Comparison of ENCODE assay signal across 29 cellular contexts in genomic region chr5:171899792-171900191, GRCh38.
"Had no signal": no experiment of that assay in that cellular context is flagged by ENCODE, and none has a peak within 500 bp of the region (broad histone marks: within the 10 kb centered on the region; RNA-seq: fewer than 3 reads in every experiment).

No MANE protein-coding gene starts in this region.

- H3K4me1 ChIP-seq: ascending aorta, parathyroid adenoma, psoas muscle, sigmoid colon had no signal

- H3K4me3 ChIP-seq: ascending aorta, heart right ventricle, psoas muscle, sigmoid colon had no signal

- H3K9me3 Mint-ChIP-seq: activated naive CD8-positive, alpha-beta T cell treated with anti-CD3 and anti-CD28 coated beads, Interleukin-2, amount 10 ng/mL, durations not matched to agents 7 days and 5 days; activated T-cell treated with anti-CD3 and anti-CD28 coated beads, Interleukin-2, amount 50 U/mL, for 72 hours; dendritic cell treated with granulocyte-macrophage colony-stimulating factor and Interleukin-4, amounts not matched to agents 40 ng/mL and 50 ng/mL, for 4 days; endodermal cell; naive thymus-derived CD4-positive, alpha-beta T cell; stimulated activated memory B cell treated with anti-CD40 and anti-IgM and Interleukin-4, amounts not matched to agents 10 μg/mL and 1 μg/mL and 100 μg/mL, for 72 hours; stimulated activated naive CD8-positive, alpha-beta T cell treated with anti-CD3 and anti-CD28 coated beads, Interleukin-15, amount 100 ng/mL, for 72 hours; T-helper 2 cell treated with Interferon-gamma antibody and Interleukin-4, amounts not matched to agents 5 μg/mL and 100 μg/mL, for 36 hours had no signal

- H2AFZ ChIP-seq: parathyroid adenoma had no signal

- H3K36me3 ChIP-seq: brain microvascular endothelial cell had no signal

- H3K27ac ChIP-seq: ascending aorta, brain microvascular endothelial cell, heart right ventricle, parathyroid adenoma, psoas muscle, sigmoid colon had no signal

- H3K9ac ChIP-seq: parathyroid adenoma had no signal

- DNase-seq: activated CD4-positive, alpha-beta T cell treated with anti-CD3 and anti-CD28 coated beads for 36 hours; activated CD4-positive, alpha-beta T cell treated with anti-CD3 and anti-CD28 coated beads, Interleukin-2, amount 50 U/mL, for 4 hours; activated CD4-positive, CD25-positive, alpha-beta regulatory T cell; activated effector memory CD4-positive, alpha-beta T cell treated with Interleukin-2 at 50 U/mL for 16 hours; activated naive CD4-positive, alpha-beta T cell treated with Interleukin-2 at 50 U/mL for 16 hours; activated naive CD8-positive, alpha-beta T cell treated with anti-CD3 and anti-CD28 coated beads, Interleukin-2, amount 10 ng/mL, durations not matched to agents 7 days and 5 days; activated T-cell treated with anti-CD3 and anti-CD28 coated beads for 4 hours; activated T-cell treated with anti-CD3 and anti-CD28 coated beads, Interleukin-2, amount 50 U/mL, for 72 hours; brain microvascular endothelial cell; caudate nucleus; endodermal cell; foreskin fibroblast; heart right ventricle; left ventricle myocardium superior; midbrain; naive thymus-derived CD4-positive, alpha-beta T cell; occipital lobe; psoas muscle; sigmoid colon; small intestine; stimulated activated CD4-positive, alpha-beta T cell treated with anti-CD3 and anti-CD28 coated beads, Interleukin-4, amount 100 ng/mL, for 24 hours; stimulated activated naive CD8-positive, alpha-beta T cell treated with anti-CD3 and anti-CD28 coated beads, Interleukin-15, amount 100 ng/mL, for 72 hours; substantia nigra had no signal

- H3K9me3 ChIP-seq: ascending aorta, heart right ventricle, psoas muscle, sigmoid colon had no signal

- H3K27ac Mint-ChIP-seq: activated CD4-positive, alpha-beta T cell treated with anti-CD3 and anti-CD28 coated beads for 36 hours; activated naive CD8-positive, alpha-beta T cell treated with anti-CD3 and anti-CD28 coated beads, Interleukin-2, amount 10 ng/mL, durations not matched to agents 7 days and 5 days; activated T-cell treated with anti-CD3 and anti-CD28 coated beads, Interleukin-2, amount 50 U/mL, for 72 hours; dendritic cell treated with granulocyte-macrophage colony-stimulating factor and Interleukin-4, amounts not matched to agents 40 ng/mL and 50 ng/mL, for 4 days; endodermal cell; naive thymus-derived CD4-positive, alpha-beta T cell; stimulated activated memory B cell treated with anti-CD40 and anti-IgM and Interleukin-4, amounts not matched to agents 10 μg/mL and 1 μg/mL and 100 μg/mL, for 72 hours; T-helper 2 cell treated with Interferon-gamma antibody and Interleukin-4, amounts not matched to agents 5 μg/mL and 100 μg/mL, for 36 hours had no signal

- H3K27me3 Mint-ChIP-seq: activated CD4-positive, alpha-beta T cell treated with anti-CD3 and anti-CD28 coated beads for 36 hours; activated naive CD8-positive, alpha-beta T cell treated with anti-CD3 and anti-CD28 coated beads, Interleukin-2, amount 10 ng/mL, durations not matched to agents 7 days and 5 days; dendritic cell treated with granulocyte-macrophage colony-stimulating factor and Interleukin-4, amounts not matched to agents 40 ng/mL and 50 ng/mL, for 4 days; naive thymus-derived CD4-positive, alpha-beta T cell; stimulated activated memory B cell treated with anti-CD40 and anti-IgM and Interleukin-4, amounts not matched to agents 10 μg/mL and 1 μg/mL and 100 μg/mL, for 72 hours; stimulated activated naive CD8-positive, alpha-beta T cell treated with anti-CD3 and anti-CD28 coated beads, Interleukin-15, amount 100 ng/mL, for 72 hours had no signal

- H3K4me3 Mint-ChIP-seq: activated CD4-positive, alpha-beta T cell treated with anti-CD3 and anti-CD28 coated beads for 36 hours; activated naive CD8-positive, alpha-beta T cell treated with anti-CD3 and anti-CD28 coated beads, Interleukin-2, amount 10 ng/mL, durations not matched to agents 7 days and 5 days; activated T-cell treated with anti-CD3 and anti-CD28 coated beads, Interleukin-2, amount 50 U/mL, for 72 hours; dendritic cell treated with granulocyte-macrophage colony-stimulating factor and Interleukin-4, amounts not matched to agents 40 ng/mL and 50 ng/mL, for 4 days; endodermal cell; naive thymus-derived CD4-positive, alpha-beta T cell; stimulated activated memory B cell treated with anti-CD40 and anti-IgM and Interleukin-4, amounts not matched to agents 10 μg/mL and 1 μg/mL and 100 μg/mL, for 72 hours; stimulated activated naive CD8-positive, alpha-beta T cell treated with anti-CD3 and anti-CD28 coated beads, Interleukin-15, amount 100 ng/mL, for 72 hours; T-helper 2 cell treated with Interferon-gamma antibody and Interleukin-4, amounts not matched to agents 5 μg/mL and 100 μg/mL, for 36 hours had no signal

- H3K27me3 ChIP-seq: ascending aorta, brain microvascular endothelial cell, heart right ventricle, sigmoid colon had no signal

- FAIRE-seq: islet of Langerhans, small intestine had no signal
